In the genomic region with DNA sequence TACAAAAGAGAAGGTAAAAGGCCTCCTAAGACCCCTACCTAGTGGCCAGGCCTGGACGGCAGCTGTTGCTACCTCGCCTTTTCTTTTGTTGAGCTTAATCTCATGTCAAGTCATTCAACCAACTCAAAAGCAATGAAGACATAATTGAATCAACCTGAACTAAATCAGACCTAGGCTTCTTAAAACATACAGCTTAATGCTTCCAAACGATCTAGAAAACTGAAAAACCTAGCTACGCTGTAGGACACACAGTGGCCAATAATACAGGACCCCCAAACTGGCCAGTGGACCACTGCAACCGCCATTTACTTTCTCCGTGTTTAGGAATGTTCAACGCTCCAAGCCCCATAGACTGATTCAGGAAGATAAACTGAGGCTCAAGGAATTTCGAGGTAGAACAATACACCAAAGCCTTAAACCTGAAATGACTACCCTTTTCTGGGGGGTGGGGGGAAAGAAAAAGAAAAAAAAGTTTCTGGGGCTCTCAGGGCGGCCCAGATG, we compare ENCODE assay signal across 8 cellular contexts. TPM values are rescaled to one million over a fixed set of nuclear protein-coding genes. Genes with fewer than 3 reads are reported as not detected.
DNase-seq lines count a peak whose midpoint lies in the region; ATAC-seq and TF ChIP-seq lines count a peak whose summit lies in the region.
"Not testable (repeated sequence)": the region's sequence is repeated elsewhere in the genome, so short reads cannot be mapped to it uniquely, and the experiment has no call there.

No MANE protein-coding gene starts in this region.

- H3K27me3 Mint-ChIP-seq in Caco-2 (ENCODE audit: insufficient read depth, unreplicated experiment) = not testable (repeated sequence)

- H3K4me1 Mint-ChIP-seq in Caco-2 (ENCODE audit: low read depth, unreplicated experiment) = peaks cover 47% of the 10 kb centered on the region

- H3K9ac ChIP-seq in KMS-11 = peak overlapping the region; percentile 90

- H3K27me3 ChIP-seq in Caco-2 (replicated peaks; ENCODE audit: control insufficient read depth, insufficient read depth, low read length); KMS-11 (ENCODE audit: insufficient read depth, low read depth); ascending aorta; esophagus (ENCODE audit: control insufficient read depth in 1 of 2, insufficient read depth in 2 of 2, low read length in 2 of 2); neutrophil; thymus (ENCODE audit: control insufficient read depth, insufficient read depth): not testable (repeated sequence)

- peak overlapping the region; percentile 94 for H3K27ac ChIP-seq in KMS-11
- peak overlapping the region; percentile 88 for H3K27ac ChIP-seq in VCaP
- H3K27ac ChIP-seq in ascending aorta = peak overlapping the region; percentile 95 to 99
- H3K27ac ChIP-seq in esophagus (ENCODE audit: low read depth in 2 of 2, low read length in 1 of 2) = peak overlapping the region; percentile 99
- peak overlapping the region; percentile 98 for H3K27ac ChIP-seq in neutrophil
- H3K27ac ChIP-seq in thymus (ENCODE audit: low read depth) = peak overlapping the region; percentile 95

- H3K79me2 ChIP-seq in KMS-11 (ENCODE audit: insufficient read depth, low read depth) = peaks cover 85% of the 10 kb centered on the region

- H4K20me1 ChIP-seq in KMS-11 (ENCODE audit: insufficient read depth) = not testable (repeated sequence)

- TSS peak; percentile 18 for BruUV-seq in Caco-2 (replicated peaks; lab: Mats Ljungman, UMichigan)

- TF ChIP-seq CTCF in Caco-2 (IDR thresholded peaks at IDR 0.05; ENCODE audit: insufficient read depth in 1 of 2, low read depth in 1 of 2, low read length in 1 of 2, severe bottlenecking in 1 of 2, unreplicated experiment in 1 of 2); KMS-11 (conservative IDR thresholded peaks at IDR 0.05; ENCODE audit: low read depth, low read length); VCaP (conservative IDR thresholded peaks at IDR 0.05); ascending aorta (IDR thresholded peaks at IDR 0.05); neutrophil (IDR thresholded peaks at IDR 0.05): not testable (repeated sequence)

- H3K9me3 ChIP-seq in Caco-2; ascending aorta; esophagus (ENCODE audit: control insufficient read depth in 2 of 2, insufficient read depth in 1 of 2, low read depth in 1 of 2, low read length in 1 of 2); neutrophil; thymus (ENCODE audit: control insufficient read depth): not testable (repeated sequence)

- peak overlapping the region; percentile 87 for H3K4me3 Mint-ChIP-seq in Caco-2 (ENCODE audit: unreplicated experiment)

- H2AFZ ChIP-seq in KMS-11 (ENCODE audit: low read depth) = not testable (repeated sequence)

- WGBS in esophagus, 2 donors = 16 to 20% methylated on average over 8 to 9 of the region's 9 CpGs
- WGBS in thymus = 7% methylated on average over 9 of the region's 9 CpGs

- H3K27ac Mint-ChIP-seq in Caco-2 (ENCODE audit: unreplicated experiment) = peak overlapping the region; percentile 80

- ATAC-seq in left lobe of liver = not testable (repeated sequence)

- H3K4me2 ChIP-seq in KMS-11 = peak overlapping the region; percentile 98

- H3K9me3 Mint-ChIP-seq in Caco-2 (ENCODE audit: unreplicated experiment) = not testable (repeated sequence)

- H3K4me3 ChIP-seq in Caco-2 (ENCODE audit: low read depth, low read length) (peak overlapping the region; percentile 98), ascending aorta (peak overlapping the region; percentile 92 to 98), esophagus (ENCODE audit: low read depth in 1 of 2, low read length in 2 of 2) (peak overlapping the region; percentile 66 to 97), neutrophil (ENCODE audit: low read depth in 1 of 2, low read length in 1 of 2) (peak overlapping the region; percentile 90), thymus (ENCODE audit: low read length) (peak overlapping the region; percentile 84)
- H3K4me3 ChIP-seq in KMS-11 (IDR thresholded peaks at IDR 0.05; ENCODE audit: insufficient read depth, low read depth, low read length) = not testable (repeated sequence)

- H3K36me3 Mint-ChIP-seq in Caco-2 (ENCODE audit: insufficient read depth, unreplicated experiment) = peaks cover 10% of the 10 kb centered on the region

- POLR2A ChIA-PET in Caco-2 (lab: Charles Lee) = interaction anchor here (0.6 to 1.1 kb wide), 3 partner anchors 27 to 147 kb away, joined by 3 read pairs; no protein-coding TSS in a partner anchor

- CTCF ChIA-PET in Caco-2 (lab: Charles Lee) = interaction anchor here (0.6 to 1.4 kb wide), 6 partner anchors 13 to 324 kb away, joined by 3 to 11 read pairs (median 4); no protein-coding TSS in a partner anchor

- H3K36me3 ChIP-seq in Caco-2 (ENCODE audit: control insufficient read depth, insufficient read depth, low read length); KMS-11 (ENCODE audit: insufficient read depth); ascending aorta; esophagus (ENCODE audit: control insufficient read depth in 2 of 2, insufficient read depth in 2 of 2, low read length in 1 of 2); neutrophil; thymus (ENCODE audit: control insufficient read depth, insufficient read depth): not testable (repeated sequence)

- DNase-seq in Caco-2 (peak in 1 of 2 experiments; percentile 33), left lobe of liver (ENCODE audit: low spot score) (peak; percentile 15)
- not testable (repeated sequence) for DNase-seq in ascending aorta (ENCODE audit: low spot score in 2 of 2)

- intact Hi-C loops in Caco-2 (cut with micrococcal nuclease; ENCODE audit: unreplicated experiment) = loop anchor here (5.0 kb wide), 2 partner anchors 195 to 325 kb away; no protein-coding TSS in a partner anchor
- intact Hi-C loops in ascending aorta (cut with DNase I) = loop anchor here (5.0 to 10.0 kb wide), 3 partner anchors 180 to 753 kb away; no protein-coding TSS in a partner anchor

- H3K4me1 ChIP-seq in Caco-2 (peaks cover 48% of the 10 kb centered on the region), KMS-11 (ENCODE audit: low read depth, poor library complexity, severe bottlenecking) (peaks cover 15% of the 10 kb centered on the region), neutrophil (ENCODE audit: control insufficient read depth in 1 of 2, insufficient read depth in 1 of 2, low read depth in 1 of 2, low read length in 1 of 2) (peaks cover 56 to 61% of the 10 kb centered on the region in 2 experiments)
- not testable (repeated sequence) for H3K4me1 ChIP-seq in ascending aorta; esophagus (ENCODE audit: control insufficient read depth in 2 of 2, insufficient read depth in 2 of 2, low read length in 1 of 2); thymus (ENCODE audit: control insufficient read depth, insufficient read depth, low read length)

RNA-seq across cellular contexts. Expression of a gene that starts 1.6 kb away (rescaled TPM):
- total RNA-seq in Caco-2 (2022) (65.5 and 73.2 TPM in 2 replicates), ascending aorta (8.9 TPM), left lobe of liver (11.1 TPM)
- polyA plus RNA-seq in esophagus (1 to 10 TPM; 8.2 to 9.0 TPM), thymus (26.5 TPM)
